In the genomic region with DNA sequence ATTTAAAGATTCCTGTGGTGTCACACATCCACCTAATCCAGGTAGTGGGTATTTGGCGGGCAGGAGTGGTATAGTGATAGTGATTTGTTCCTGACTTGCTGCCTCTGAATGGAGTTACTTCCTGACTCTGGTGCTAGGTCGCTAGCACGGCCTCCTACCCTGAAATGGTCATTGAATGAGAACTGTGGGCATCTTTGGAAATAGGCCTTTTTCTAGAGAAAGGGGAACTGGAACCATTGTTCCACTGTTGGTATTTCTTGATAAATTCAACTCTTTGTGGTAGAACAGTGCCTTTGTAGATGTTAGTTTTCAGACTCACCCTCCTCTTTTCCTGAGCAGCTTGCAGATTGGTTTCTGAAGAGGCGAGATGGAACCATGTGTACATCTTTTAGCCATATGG, we compare ENCODE assay signal across 9 cellular contexts. TPM values are rescaled to one million over a fixed set of nuclear protein-coding genes. Genes with fewer than 3 reads are reported as not detected.
DNase-seq lines count a peak whose midpoint lies in the region; ATAC-seq and TF ChIP-seq lines count a peak whose summit lies in the region.
"Had no signal": no experiment of that assay in that cellular context is flagged by ENCODE, and none has a peak within 500 bp of the region (broad histone marks: within the 10 kb centered on the region; RNA-seq: fewer than 3 reads in every experiment).

No MANE protein-coding gene starts in this region.

- no peak overlapping the region for H2AFZ ChIP-seq in neural progenitor cell (replicated peaks)

- intact Hi-C loops in CD4-positive, alpha-beta T cell (cut with DNase I, micrococcal nuclease): loop anchor here (2.0 to 10.0 kb wide), 11 partner anchors 271 to 1879 kb away; a partner anchor contains a TSS
- intact Hi-C loops in dendritic cell treated with granulocyte-macrophage colony-stimulating factor and Interleukin-4, amounts not matched to agents 40 ng/mL and 50 ng/mL, for 4 days (cut with micrococcal nuclease): loop anchor here (10.0 kb wide), 1 partner anchor 271 kb away; a partner anchor contains a TSS

- H3K4me1 ChIP-seq in neural progenitor cell: peaks cover 9% of the 10 kb centered on the region

- peaks cover 8% of the 10 kb centered on the region for H3K36me3 Mint-ChIP-seq in CD4-positive, alpha-beta T cell (ENCODE audit: low read depth)
- H3K36me3 Mint-ChIP-seq in dendritic cell treated with granulocyte-macrophage colony-stimulating factor and Interleukin-4, amounts not matched to agents 40 ng/mL and 50 ng/mL, for 4 days (ENCODE audit: low read depth): peaks cover 57% of the 10 kb centered on the region
- peaks cover 2% of the 10 kb centered on the region for H3K36me3 Mint-ChIP-seq in neural progenitor cell

- ATAC-seq in CD4-positive, alpha-beta T cell (ENCODE audit: poor library complexity): no peak
- ATAC-seq in HG03025 (IDR thresholded peaks at IDR 0.05; ENCODE audit: low FRiP score, unreplicated experiment) (no peak), GM18511 (IDR thresholded peaks at IDR 0.05; ENCODE audit: unreplicated experiment) (no peak)

- no peak for DNase-seq in CD4-positive, alpha-beta T cell
- DNase-seq in MV-4-11 (lab: John Stamatoyannopoulos, UW) (peak; percentile 93), neural progenitor cell (ENCODE audit: low spot score) (no peak), NCI-H2081 treated with DMSO at 0.1 percent for 48 hours (lab: John Stamatoyannopoulos, UW) (no peak), NCI-H345 treated with DMSO at 0.1 percent for 48 hours (lab: John Stamatoyannopoulos, UW; ENCODE audit: unreplicated experiment) (no peak)
- DNase-seq: activated CD4-positive, alpha-beta T cell treated with anti-CD3 and anti-CD28 coated beads for 4 hours had no signal

- CTCF ChIA-PET in CD4-positive, alpha-beta T cell (lab: Charles Lee): no interaction called here

- TF ChIP-seq CTCF in CD4-positive, alpha-beta T cell (IDR thresholded peaks at IDR 0.05): no peak
- no peak for TF ChIP-seq CTCF in neural progenitor cell (IDR thresholded peaks at IDR 0.05)

- peaks cover 33% of the 10 kb centered on the region for H3K4me1 Mint-ChIP-seq in CD4-positive, alpha-beta T cell (ENCODE audit: low read depth)
- H3K4me1 Mint-ChIP-seq in dendritic cell treated with granulocyte-macrophage colony-stimulating factor and Interleukin-4, amounts not matched to agents 40 ng/mL and 50 ng/mL, for 4 days (ENCODE audit: low read depth): peaks cover 65% of the 10 kb centered on the region
- peaks cover 12% of the 10 kb centered on the region for H3K4me1 Mint-ChIP-seq in neural progenitor cell

- no peaks in the 10 kb centered on the region for H3K27me3 Mint-ChIP-seq in CD4-positive, alpha-beta T cell
- H3K27me3 Mint-ChIP-seq in dendritic cell treated with granulocyte-macrophage colony-stimulating factor and Interleukin-4, amounts not matched to agents 40 ng/mL and 50 ng/mL, for 4 days: no peaks in the 10 kb centered on the region
- H3K27me3 Mint-ChIP-seq in neural progenitor cell (ENCODE audit: insufficient read depth, low read depth): peaks cover 17% of the 10 kb centered on the region

- H3K9me3 ChIP-seq in CD4-positive, alpha-beta T cell (ENCODE audit: control insufficient read depth, low read length): no peaks in the 10 kb centered on the region
- no peaks in the 10 kb centered on the region for H3K9me3 ChIP-seq in neural progenitor cell (ENCODE audit: low read depth)

- no peak overlapping the region for H3K4me3 ChIP-seq in neural progenitor cell

- H3K36me3 ChIP-seq in neural progenitor cell: no peaks in the 10 kb centered on the region

- peaks cover 19% of the 10 kb centered on the region for H3K79me2 ChIP-seq in neural progenitor cell (ENCODE audit: low read depth)

- H3F3A ChIP-seq in neural progenitor cell (ENCODE audit: low read depth): no peaks in the 10 kb centered on the region

- H4K20me1 ChIP-seq in neural progenitor cell (ENCODE audit: low read depth): peaks cover 6% of the 10 kb centered on the region

- no peaks in the 10 kb centered on the region for H3K9me3 Mint-ChIP-seq in CD4-positive, alpha-beta T cell
- no peaks in the 10 kb centered on the region for H3K9me3 Mint-ChIP-seq in dendritic cell treated with granulocyte-macrophage colony-stimulating factor and Interleukin-4, amounts not matched to agents 40 ng/mL and 50 ng/mL, for 4 days
- H3K9me3 Mint-ChIP-seq in neural progenitor cell: no peaks in the 10 kb centered on the region

- peak overlapping the region; percentile 95 for H3K4me3 Mint-ChIP-seq in CD4-positive, alpha-beta T cell
- H3K4me3 Mint-ChIP-seq in dendritic cell treated with granulocyte-macrophage colony-stimulating factor and Interleukin-4, amounts not matched to agents 40 ng/mL and 50 ng/mL, for 4 days: peak overlapping the region; percentile 98
- peak overlapping the region; percentile 94 for H3K4me3 Mint-ChIP-seq in neural progenitor cell

- H3K27ac ChIP-seq in CD4-positive, alpha-beta T cell (ENCODE audit: low read depth, low read length): no peak overlapping the region
- H3K27ac ChIP-seq in neural progenitor cell: no peak overlapping the region

- no peak overlapping the region for H3K9ac ChIP-seq in neural progenitor cell

- POLR2A ChIA-PET in CD4-positive, alpha-beta T cell (lab: Charles Lee): no interaction called here

- peak overlapping the region; percentile 82 for H3K27ac Mint-ChIP-seq in CD4-positive, alpha-beta T cell
- peak overlapping the region; percentile 98 for H3K27ac Mint-ChIP-seq in dendritic cell treated with granulocyte-macrophage colony-stimulating factor and Interleukin-4, amounts not matched to agents 40 ng/mL and 50 ng/mL, for 4 days
- no peak overlapping the region for H3K27ac Mint-ChIP-seq in neural progenitor cell

- H3K27me3 ChIP-seq in CD4-positive, alpha-beta T cell (ENCODE audit: control insufficient read depth, insufficient read depth, low read length): no peaks in the 10 kb centered on the region
- peaks cover 45% of the 10 kb centered on the region for H3K27me3 ChIP-seq in neural progenitor cell

- peak overlapping the region; percentile 97 for H3K4me2 ChIP-seq in neural progenitor cell

RNA-seq across cellular contexts. Expression of a gene that starts 1.5 kb away (rescaled TPM):
- total RNA-seq in CD4-positive, alpha-beta T cell: 10 to 100 TPM; 13.7 to 14.3 TPM
- 13.6 and 58.3 TPM in 2 replicates for total RNA-seq in neural progenitor cell (ENCODE audit: low replicate concordance)
